ENCODE assay signal across 8 cellular contexts in genomic region chr3:179015551-179016020, GRCh38. TPM values are rescaled to one million over a fixed set of nuclear protein-coding genes. Genes with fewer than 3 reads are reported as not detected.
DNase-seq lines count a peak whose midpoint lies in the region; ATAC-seq and TF ChIP-seq lines count a peak whose summit lies in the region.

No MANE protein-coding gene starts in this region.

- ATAC-seq in GM18861 (IDR thresholded peaks at IDR 0.05; ENCODE audit: unreplicated experiment) (peak; percentile 57), HG03045 (IDR thresholded peaks at IDR 0.05; ENCODE audit: unreplicated experiment) (peak; percentile 66), left colon (peak; percentile 89)

- DNase-seq in NCI-H187 (lab: John Stamatoyannopoulos, UW) (peak; percentile 19 to 55), T-helper 1 cell (peak in 4 of 5 donors; percentile 27 to 87 (median 50)), caudate nucleus (lab: John Stamatoyannopoulos, UW) (peak in 21 of 61 donors; percentile 1 to 72 (median 18)), left colon (peak in 1 of 2 donors; percentile 16)
- DNase-seq in stimulated activated CD8-positive, alpha-beta memory T cell treated with anti-CD3 and anti-CD28 coated beads, Interleukin-7, amount 100 ng/mL, for 4 hours (ENCODE audit: low read depth in 2 of 2) = peak; percentile 11 to 50

- H3K27ac ChIP-seq in C4-2B = no peak overlapping the region
- peak overlapping the region; percentile 21 for H3K27ac ChIP-seq in caudate nucleus (ENCODE audit: low read depth, low read length)

- intact Hi-C loops in left colon (cut with DNase I, micrococcal nuclease) = loop anchor here in 1 of 2 donors (2.0 to 10.0 kb wide), 2 partner anchors 129 to 301 kb away; partner anchors contain the start of gene PIK3CA

- peak; percentile 96 for TF ChIP-seq CTCF in C4-2B (conservative IDR thresholded peaks at IDR 0.05)

RNA-seq across cellular contexts. Expression of gene ZMAT3, which starts 56.0 kb away (rescaled TPM):
- 10 to 100 TPM; 14.2 to 14.9 TPM for total RNA-seq in left colon
